ENCODE assay signal across 8 cellular contexts in the genomic region with DNA sequence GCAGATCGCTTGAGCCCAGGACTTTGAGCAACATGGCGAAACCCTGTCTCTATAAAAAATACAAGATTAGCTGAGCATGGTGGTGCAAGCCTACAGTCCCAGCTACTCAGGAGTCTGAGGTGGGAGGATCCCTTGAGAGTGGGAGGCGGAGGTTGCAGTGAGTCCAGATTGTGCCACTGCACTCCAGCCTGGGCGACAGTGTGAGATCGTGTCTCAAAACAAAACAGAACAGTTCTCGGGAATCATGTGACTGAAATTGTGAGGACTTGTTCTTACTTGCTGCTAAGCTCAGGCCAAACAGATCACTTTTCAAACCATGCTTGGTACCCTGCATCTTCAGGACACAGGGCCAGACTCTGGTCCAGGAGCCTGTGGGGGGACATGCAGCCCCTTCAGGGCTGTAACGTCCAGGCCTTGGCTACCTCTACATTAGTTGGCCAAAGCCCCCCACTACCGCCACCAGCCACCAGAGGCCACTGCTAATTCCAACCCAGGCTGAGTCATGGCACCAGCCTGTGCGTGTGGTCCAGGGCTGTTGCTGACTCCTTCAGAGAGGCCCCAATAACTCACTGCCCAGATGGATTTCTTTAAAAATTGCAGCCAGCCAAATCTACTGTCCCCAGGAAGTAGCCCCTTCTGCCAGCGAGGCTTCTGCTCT. TPM values are rescaled to one million over a fixed set of nuclear protein-coding genes. Genes with fewer than 3 reads are reported as not detected.
DNase-seq lines count a peak whose midpoint lies in the region; FAIRE-seq and TF ChIP-seq lines count a peak whose summit lies in the region.

No MANE protein-coding gene starts in this region.

- peak; percentile 11 for DNase-seq in AG09319 (ENCODE audit: extremely low read depth, low read depth)
- peak; percentile 73 for DNase-seq in H7
- DNase-seq in Peyer's patch = no peak
- DNase-seq in astrocyte of the cerebellum (ENCODE audit: low read depth) = peak; percentile 4
- DNase-seq in kidney = peak; percentile 40
- peak; percentile 64 for DNase-seq in testis
- no peak for DNase-seq in NCI-H526 treated with DMSO at 0.1 percent for 48 hours (lab: John Stamatoyannopoulos, UW)
- no peak for DNase-seq in NCI-H774 (lab: John Stamatoyannopoulos, UW)

- TF ChIP-seq POLR2A in Peyer's patch (IDR thresholded peaks at IDR 0.05) (no peak), testis (IDR thresholded peaks at IDR 0.05) (no peak)

- no peak overlapping the region for H3K9ac ChIP-seq in kidney (ENCODE audit: low read length in 2 of 2)

- H3K36me3 ChIP-seq in H7 (replicated peaks; ENCODE audit: control insufficient read depth, insufficient read depth, low read length) (no peaks in the 10 kb centered on the region), Peyer's patch (no peaks in the 10 kb centered on the region), kidney (ENCODE audit: control insufficient read depth in 1 of 2, insufficient read depth in 2 of 2, low read length in 2 of 2) (no peaks in the 10 kb centered on the region), testis (ENCODE audit: low read depth, missing control alignments) (no peaks in the 10 kb centered on the region)

- FAIRE-seq in kidney (lab: Jason Lieb, UNC) = no peak

- in situ Hi-C loops in astrocyte of the cerebellum (cut with HindIII; ENCODE audit: low sequenced_read_pairs) = no loop called here

- H3K27ac ChIP-seq in Peyer's patch (no peak overlapping the region), kidney (ENCODE audit: low read depth in 2 of 2, low read length in 2 of 2) (no peak overlapping the region), testis (peak overlapping the region in 1 of 2 donors; percentile 27)

- intact Hi-C loops in kidney (cut with DNase I) = no loop called here
- intact Hi-C loops in testis (cut with DNase I; ENCODE audit: low total_unique reads) = no loop called here

- H3K27me3 ChIP-seq in H7 (ENCODE audit: control insufficient read depth, insufficient read depth, low read length) (no peaks in the 10 kb centered on the region; the same call in 1 of the 2 replicates), Peyer's patch (no peaks in the 10 kb centered on the region), testis (no peaks in the 10 kb centered on the region)

- H3K4me3 ChIP-seq in H7 (ENCODE audit: insufficient read depth, low read depth, low read length) (no peak overlapping the region), Peyer's patch (no peak overlapping the region), astrocyte of the cerebellum (ENCODE audit: low read depth, low read length) (no peak overlapping the region), kidney (ENCODE audit: low read length in 2 of 2) (no peak overlapping the region), testis (no peak overlapping the region)

- H3K9me3 ChIP-seq in Peyer's patch (no peaks in the 10 kb centered on the region), kidney (ENCODE audit: control insufficient read depth in 1 of 2, low read length in 2 of 2) (no peaks in the 10 kb centered on the region), testis (no peaks in the 10 kb centered on the region)

- WGBS in testis, 2 donors = 69 to 82% methylated on average over 10 of the region's 10 CpGs

- TF ChIP-seq CTCF in AG09319 (IDR thresholded peaks at IDR 0.05; ENCODE audit: low read depth, low read length) (peak; percentile 75), Peyer's patch (IDR thresholded peaks at IDR 0.05) (peak in 4 of 6 experiments; percentile 26 to 40 (median 33)), astrocyte of the cerebellum (IDR thresholded peaks at IDR 0.05; ENCODE audit: low read depth, low read length, missing control alignments) (peak; percentile 79), kidney (IDR thresholded peaks at IDR 0.05; ENCODE audit: borderline replicate concordance, extremely low read depth, insufficient read depth) (peak; percentile 24), testis (IDR thresholded peaks at IDR 0.05) (peak in 2 of 3 experiments; percentile 41 to 46)

- H3K4me1 ChIP-seq in Peyer's patch (no peaks in the 10 kb centered on the region), kidney (ENCODE audit: control insufficient read depth in 1 of 2, insufficient read depth in 1 of 2, low read depth in 1 of 2, low read length in 2 of 2) (no peaks in the 10 kb centered on the region), testis (peaks cover 4% of the 10 kb centered on the region)

RNA-seq across cellular contexts. Expression of a gene that starts 33.4 kb away (rescaled TPM):
- total RNA-seq in H7 (2014; rRNA removed; shearing (Covaris generic)) = 0.48 and 0.76 TPM in 2 replicates
- total RNA-seq in Peyer's patch (under 1 TPM in 1 of 4 donors, not detected in 3; 0.27 TPM), kidney (0.13 TPM), testis (under 1 TPM; 0.16 to 0.25 TPM)
- polyA plus RNA-seq in kidney (ENCODE audit: insufficient read depth, low read depth, low replicate concordance) (0.47 TPM), testis (ENCODE audit: insufficient read depth, low read depth, low replicate concordance) (0.21 TPM)

RNA-seq across cellular contexts. Expression of a gene that starts 33.7 kb away (rescaled TPM):
- total RNA-seq in H7 (2014; rRNA removed; shearing (Covaris generic)) = 144 and 156 TPM in 2 replicates
- 100 to 1,000 TPM; 102 to 208 (median 161) TPM for total RNA-seq in Peyer's patch
- total RNA-seq in kidney = 217 TPM
- 435 TPM for polyA plus RNA-seq in kidney (ENCODE audit: insufficient read depth, low read depth, low replicate concordance)
- 100 to 1,000 TPM; 393 to 628 TPM for total RNA-seq in testis
- polyA plus RNA-seq in testis (ENCODE audit: insufficient read depth, low read depth, low replicate concordance) = 291 TPM

RNA-seq across cellular contexts. Expression of a gene that starts 34.1 kb away (rescaled TPM):
- total RNA-seq in H7 (2014; rRNA removed; shearing (Covaris generic)) = 44.5 and 45.3 TPM in 2 replicates
- total RNA-seq in Peyer's patch (10 to 100 TPM; 11.6 to 18.2 (median 15.8) TPM), kidney (27.1 TPM), testis (10 to 100 TPM; 22.5 to 27.6 TPM)
- polyA plus RNA-seq in kidney (ENCODE audit: insufficient read depth, low read depth, low replicate concordance) (60.1 TPM), testis (ENCODE audit: insufficient read depth, low read depth, low replicate concordance) (30.3 TPM)

Comparison
In these comparisons a context has a peak if more than half of its experiments do, and no peak if none do; other contexts are left out.
1. DNase-seq: peak in AG09319 (single experiment), H7 (single experiment), astrocyte of the cerebellum (single experiment), kidney (single experiment) and testis (single experiment); none in Peyer's patch (0 of 3), NCI-H526 treated with DMSO at 0.1 percent for 48 hours (single experiment) and NCI-H774 (single experiment).
2. CTCF ChIP-seq: peak in every context shown above with its lines; median percentile 79 in astrocyte of the cerebellum; 75 in AG09319; 44 in testis; 33 in Peyer's patch; 24 in kidney.